7 cellular contexts compared by ENCODE assay signal in the genomic region with DNA sequence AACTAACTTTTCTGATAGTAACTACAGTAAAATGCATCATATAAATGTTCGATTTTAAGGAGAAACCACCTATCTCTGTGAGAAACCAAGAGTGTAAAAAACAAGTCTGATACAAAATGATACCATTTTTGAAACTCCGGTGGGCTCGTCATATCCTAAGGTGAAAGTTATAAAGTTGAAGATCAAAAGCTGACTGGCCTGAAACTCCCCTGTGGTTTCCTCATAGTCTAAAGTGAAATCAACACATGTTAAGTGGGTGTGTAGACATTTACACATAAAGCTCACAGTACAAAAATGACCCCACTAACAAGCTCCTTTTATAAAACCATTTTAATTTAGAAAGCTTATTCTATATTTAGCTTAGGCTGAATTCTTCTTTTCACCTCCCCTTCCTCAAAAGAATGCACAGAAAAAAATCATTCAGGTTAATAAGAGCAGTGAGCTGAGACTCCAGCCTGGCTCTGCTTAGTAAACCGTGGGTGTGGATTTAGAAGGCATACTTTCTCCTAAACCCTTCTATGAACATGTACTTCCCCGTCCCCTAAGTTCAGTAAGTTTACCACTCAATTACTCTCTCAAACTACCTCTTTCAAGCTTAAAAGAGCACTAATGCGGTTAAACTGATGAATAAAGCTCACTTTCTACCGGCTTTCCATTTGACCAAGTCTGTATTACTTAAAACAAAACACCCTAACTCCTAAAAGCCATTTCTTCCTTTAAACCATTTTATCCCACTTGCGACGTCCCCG. TPM values are rescaled to one million over a fixed set of nuclear protein-coding genes. Genes with fewer than 3 reads are reported as not detected.
DNase-seq lines count a peak whose midpoint lies in the region; ATAC-seq lines count a peak whose summit lies in the region.
"Not testable (repeated sequence)": the region's sequence is repeated elsewhere in the genome, so short reads cannot be mapped to it uniquely, and the experiment has no call there.

No MANE protein-coding gene starts in this region.

- H3K4me3 Mint-ChIP-seq in activated T-cell treated with anti-CD3 and anti-CD28 coated beads, Interleukin-2, amount 50 U/mL, for 4 hours; effector memory CD8-positive, alpha-beta T cell: not testable (repeated sequence)

- H3K27me3 Mint-ChIP-seq in activated T-cell treated with anti-CD3 and anti-CD28 coated beads, Interleukin-2, amount 50 U/mL, for 4 hours (ENCODE audit: low read depth); effector memory CD8-positive, alpha-beta T cell: not testable (repeated sequence)

- not testable (repeated sequence) for H3K9me3 Mint-ChIP-seq in activated T-cell treated with anti-CD3 and anti-CD28 coated beads, Interleukin-2, amount 50 U/mL, for 4 hours; effector memory CD8-positive, alpha-beta T cell

- H3K27ac Mint-ChIP-seq in effector memory CD8-positive, alpha-beta T cell: not testable (repeated sequence)

- DNase-seq in activated T-cell treated with anti-CD3 and anti-CD28 coated beads, Interleukin-2, amount 50 U/mL, for 4 hours; effector memory CD8-positive, alpha-beta T cell: not testable (repeated sequence)

- not testable (repeated sequence) for H3K36me3 Mint-ChIP-seq in activated T-cell treated with anti-CD3 and anti-CD28 coated beads, Interleukin-2, amount 50 U/mL, for 4 hours (ENCODE audit: insufficient read depth); effector memory CD8-positive, alpha-beta T cell (ENCODE audit: insufficient read depth)

- not testable (repeated sequence) for H3K4me1 Mint-ChIP-seq in activated T-cell treated with anti-CD3 and anti-CD28 coated beads, Interleukin-2, amount 50 U/mL, for 4 hours (ENCODE audit: low read depth); effector memory CD8-positive, alpha-beta T cell (ENCODE audit: low read depth in 2 of 2)

- ATAC-seq in GM18502 (IDR thresholded peaks at IDR 0.05; ENCODE audit: poor library complexity, unreplicated experiment) (peak; percentile 43), GM18909 (IDR thresholded peaks at IDR 0.05; ENCODE audit: poor library complexity, unreplicated experiment) (peak; percentile 40), HG02610 (IDR thresholded peaks at IDR 0.05; ENCODE audit: unreplicated experiment) (peak; percentile 53), HG02973 (IDR thresholded peaks at IDR 0.05; ENCODE audit: unreplicated experiment) (peak; percentile 34), HG03457 (IDR thresholded peaks at IDR 0.05; ENCODE audit: unreplicated experiment) (peak; percentile 37)
- ATAC-seq in activated T-cell treated with anti-CD3 and anti-CD28 coated beads, Interleukin-2, amount 50 U/mL, for 4 hours: peak; percentile 53 to 64
- ATAC-seq in effector memory CD8-positive, alpha-beta T cell (replicated peaks): peak; percentile 24

RNA-seq across cellular contexts. Expression of gene GOLGA8N, which starts 57.9 kb away (rescaled TPM):
- 1 to 10 TPM in 2 of 3 donors, under 1 TPM in 1; 0.71 to 1.5 (median 1.0) TPM for total RNA-seq in activated T-cell treated with anti-CD3 and anti-CD28 coated beads, Interleukin-2, amount 50 U/mL, for 4 hours
